In the genomic region with DNA sequence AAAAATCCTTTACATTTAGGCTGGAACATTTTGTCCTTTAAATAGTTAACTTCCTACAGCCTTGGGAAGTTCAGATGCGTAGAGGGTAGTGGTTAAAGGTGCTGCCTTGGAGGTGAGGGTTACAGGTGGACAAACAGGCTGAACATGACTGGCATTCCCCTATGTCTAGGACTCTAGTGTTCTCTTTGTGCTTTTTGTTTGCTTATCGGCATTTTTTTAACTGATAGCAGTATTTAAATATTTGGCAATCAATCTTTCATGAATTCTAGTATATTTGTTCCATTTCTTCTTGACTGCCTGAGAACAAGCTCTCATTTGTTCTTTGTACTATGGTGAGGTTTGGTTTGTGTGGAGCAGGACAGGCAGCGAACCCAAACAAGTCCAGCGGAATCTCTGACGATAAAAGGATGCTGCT, we compare ENCODE assay signal across 14 cellular contexts.
"Had no signal": no experiment of that assay in that cellular context is flagged by ENCODE, and none has a peak within 500 bp of the region (broad histone marks: within the 10 kb centered on the region; RNA-seq: fewer than 3 reads in every experiment).

No MANE protein-coding gene starts in this region.

- H3K4me3 ChIP-seq: coronary artery, mucosa of descending colon, suprapubic skin had no signal

- H3K27me3 ChIP-seq: suprapubic skin had no signal

- H3K4me3 Mint-ChIP-seq: activated CD4-positive, alpha-beta memory T cell treated with anti-CD3 and anti-CD28 coated beads for 36 hours; activated naive CD8-positive, alpha-beta T cell treated with anti-CD3 and anti-CD28 coated beads, Interleukin-2, amount 10 ng/mL, durations not matched to agents 7 days and 5 days; natural killer cell treated with Interleukin-12 subunit alpha and Interleukin-12 subunit beta and Interleukin-15 and Interleukin-18, amount 100 ng/mL, for 72 hours; T-helper 2 cell treated with Interferon-gamma antibody and Interleukin-4, amounts not matched to agents 5 μg/mL and 100 μg/mL, for 36 hours had no signal

- H3K36me3 ChIP-seq: suprapubic skin had no signal

- H3K9me3 Mint-ChIP-seq: activated CD4-positive, alpha-beta memory T cell treated with anti-CD3 and anti-CD28 coated beads for 36 hours; natural killer cell treated with Interleukin-12 subunit alpha and Interleukin-12 subunit beta and Interleukin-15 and Interleukin-18, amount 100 ng/mL, for 72 hours; T-helper 2 cell treated with Interferon-gamma antibody and Interleukin-4, amounts not matched to agents 5 μg/mL and 100 μg/mL, for 36 hours had no signal

- H3K36me3 Mint-ChIP-seq: activated CD4-positive, alpha-beta memory T cell treated with anti-CD3 and anti-CD28 coated beads for 36 hours; activated naive CD8-positive, alpha-beta T cell treated with anti-CD3 and anti-CD28 coated beads, Interleukin-2, amount 10 ng/mL, durations not matched to agents 7 days and 5 days; natural killer cell treated with Interleukin-12 subunit alpha and Interleukin-12 subunit beta and Interleukin-15 and Interleukin-18, amount 100 ng/mL, for 72 hours had no signal

- H3K27ac Mint-ChIP-seq: activated CD4-positive, alpha-beta memory T cell treated with anti-CD3 and anti-CD28 coated beads for 36 hours; activated naive CD8-positive, alpha-beta T cell treated with anti-CD3 and anti-CD28 coated beads, Interleukin-2, amount 10 ng/mL, durations not matched to agents 7 days and 5 days; natural killer cell treated with Interleukin-12 subunit alpha and Interleukin-12 subunit beta and Interleukin-15 and Interleukin-18, amount 100 ng/mL, for 72 hours; T-helper 2 cell treated with Interferon-gamma antibody and Interleukin-4, amounts not matched to agents 5 μg/mL and 100 μg/mL, for 36 hours had no signal

- ATAC-seq: mucosa of descending colon; natural killer cell treated with Interleukin-12 subunit alpha and Interleukin-12 subunit beta and Interleukin-15 and Interleukin-18, amount 100 ng/mL, for 72 hours had no signal

- H3K9me3 ChIP-seq: mucosa of descending colon, suprapubic skin had no signal

- DNase-seq: activated CD4-positive, alpha-beta memory T cell treated with anti-CD3 and anti-CD28 coated beads for 36 hours; activated CD4-positive, alpha-beta T cell treated with anti-CD3 and anti-CD28 coated beads for 1 hour; activated naive CD8-positive, alpha-beta T cell treated with anti-CD3 and anti-CD28 coated beads, Interleukin-2, amount 10 ng/mL, durations not matched to agents 7 days and 5 days; activated T-cell treated with anti-CD3 and anti-CD28 coated beads, Interleukin-2, amount 50 U/mL, for 48 hours; aorta; effector memory CD4-positive, alpha-beta T cell; left cardiac atrium; mucosa of descending colon; stimulated activated CD4-positive, alpha-beta T cell treated with anti-CD3 and anti-CD28 coated beads, Interleukin-2, amount 100 ng/mL, for 48 hours; stimulated activated naive CD4-positive, alpha-beta T cell treated with Interleukin-2 at 50 U/mL for 16 hours had no signal

- H3K27ac ChIP-seq: coronary artery, suprapubic skin had no signal

- H3K27me3 Mint-ChIP-seq: activated CD4-positive, alpha-beta memory T cell treated with anti-CD3 and anti-CD28 coated beads for 36 hours; activated naive CD8-positive, alpha-beta T cell treated with anti-CD3 and anti-CD28 coated beads, Interleukin-2, amount 10 ng/mL, durations not matched to agents 7 days and 5 days had no signal

- H3K4me1 Mint-ChIP-seq: activated naive CD8-positive, alpha-beta T cell treated with anti-CD3 and anti-CD28 coated beads, Interleukin-2, amount 10 ng/mL, durations not matched to agents 7 days and 5 days had no signal
